10 cellular contexts compared by ENCODE assay signal in the genomic region with DNA sequence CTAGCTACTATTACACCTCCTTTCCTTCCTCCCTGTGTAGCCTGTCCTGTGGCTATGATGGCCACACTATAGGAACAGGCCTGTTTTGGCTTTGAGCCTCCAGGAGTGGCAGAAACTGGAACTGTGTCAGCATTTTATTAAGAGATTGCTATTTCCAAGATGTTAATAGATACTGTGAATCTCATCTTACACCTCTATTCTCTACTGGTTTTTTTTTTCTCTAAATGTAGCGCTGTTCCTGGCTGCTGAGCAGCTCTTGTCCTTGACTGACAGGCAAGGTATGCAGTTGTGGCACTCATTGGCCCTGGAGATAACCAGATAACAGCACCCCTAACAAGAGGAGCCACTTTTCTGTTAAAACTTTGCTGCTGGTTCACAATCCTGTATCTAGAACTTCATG.
DNase-seq lines count a peak whose midpoint lies in the region; ATAC-seq and TF ChIP-seq lines count a peak whose summit lies in the region.
"Had no signal": no experiment of that assay in that cellular context is flagged by ENCODE, and none has a peak within 500 bp of the region (broad histone marks: within the 10 kb centered on the region; RNA-seq: fewer than 3 reads in every experiment).

No MANE protein-coding gene starts in this region.

- H3K36me3 Mint-ChIP-seq in GM23338 (ENCODE audit: low read depth): peaks cover 5% of the 10 kb centered on the region; the same call in 2 of the 3 replicates

- no peak overlapping the region for H3K27ac ChIP-seq in GM23338 (ENCODE audit: low read depth)
- no peak overlapping the region for H3K27ac ChIP-seq in gastrocnemius medialis
- H3K27ac ChIP-seq: BLaER1 had no signal

- 0 out of 2 replicates have a peak, but pooled peaks cover 3% of the 10 kb centered on the region for H3K79me2 ChIP-seq in GM23338 (replicated peaks; ENCODE audit: insufficient read depth)

- peaks cover 33% of the 10 kb centered on the region for H3K4me1 Mint-ChIP-seq in GM23338

- in situ Hi-C loops in gastrocnemius medialis (cut with MboI; ENCODE audit: low sequenced_read_pairs in 4 of 4): no loop called here

- ATAC-seq in GM23338 (no peak), gastrocnemius medialis (peak; percentile 70 to 82)

- H3K4me3 Mint-ChIP-seq in GM23338: no peak overlapping the region
- H3K4me3 Mint-ChIP-seq: CD8-positive, alpha-beta memory T cell; IgD-negative memory B cell had no signal

- no peak overlapping the region for H3K4me2 ChIP-seq in GM23338
- H3K4me2 ChIP-seq: BLaER1 had no signal

- H3K36me3 ChIP-seq in GM23338 (ENCODE audit: insufficient read depth) (no peaks in the 10 kb centered on the region), gastrocnemius medialis (no peaks in the 10 kb centered on the region)

- H3K9me3 ChIP-seq in gastrocnemius medialis: no peaks in the 10 kb centered on the region
- H3K9me3 ChIP-seq: Caco-2 had no signal

- H3K4me3 ChIP-seq in GM23338: no peak overlapping the region
- H3K4me3 ChIP-seq in LNCaP clone FGC (ENCODE audit: low read depth, low read length): no peak overlapping the region
- H3K4me3 ChIP-seq in gastrocnemius medialis: no peak overlapping the region
- H3K4me3 ChIP-seq: BLaER1 had no signal

- H3K4me1 ChIP-seq in GM23338 (ENCODE audit: insufficient read depth): peaks cover 17% of the 10 kb centered on the region
- H3K4me1 ChIP-seq in gastrocnemius medialis: peaks cover 51 to 52% of the 10 kb centered on the region in 2 donors
- H3K4me1 ChIP-seq: BLaER1, Caco-2 had no signal

- no peaks in the 10 kb centered on the region; the same call in 2 of the 3 replicates for H3K9me3 Mint-ChIP-seq in GM23338

- H3K27ac Mint-ChIP-seq in GM23338: peak overlapping the region; percentile 47; the same call in 1 of the 2 replicates
- H3K27ac Mint-ChIP-seq: CD8-positive, alpha-beta memory T cell had no signal

- DNase-seq in GM23338 (ENCODE audit: low spot score) (no peak), LNCaP clone FGC (ENCODE audit: low read depth) (peak; percentile 13), islet precursor cell (peak; percentile 54), gastrocnemius medialis (peak; percentile 28 to 30), NCI-H2196 (lab: John Stamatoyannopoulos, UW; ENCODE audit: unreplicated experiment) (no peak), inferior parietal cortex (ENCODE audit: extremely low spot score) (no peak)
- DNase-seq: Caco-2; CD8-positive, alpha-beta memory T cell had no signal

- no peak overlapping the region for H2AFZ ChIP-seq in GM23338

- intact Hi-C loops in gastrocnemius medialis (cut with DNase I; ENCODE audit: low total_unique reads): no loop called here

- no peaks in the 10 kb centered on the region for H4K20me1 ChIP-seq in GM23338 (replicated peaks; ENCODE audit: insufficient read depth)
- H4K20me1 ChIP-seq: BLaER1 had no signal

- H3K27me3 ChIP-seq in GM23338 (ENCODE audit: insufficient read depth) (no peaks in the 10 kb centered on the region), gastrocnemius medialis (no peaks in the 10 kb centered on the region)
- H3K27me3 ChIP-seq: BLaER1 had no signal

- no peaks in the 10 kb centered on the region for H3F3A ChIP-seq in GM23338 (replicated peaks; ENCODE audit: low read depth)

- no peak for TF ChIP-seq POLR2A in gastrocnemius medialis (IDR thresholded peaks at IDR 0.05)

- TF ChIP-seq CTCF in GM23338 (conservative IDR thresholded peaks at IDR 0.05; ENCODE audit: low read depth in 2 of 2): no peak
- TF ChIP-seq CTCF in LNCaP clone FGC (IDR thresholded peaks at IDR 0.05; ENCODE audit: control insufficient read depth, extremely low read depth, insufficient read depth): no peak
- TF ChIP-seq CTCF in gastrocnemius medialis (IDR thresholded peaks at IDR 0.05 in 4 of 5, conservative IDR thresholded peaks at IDR 0.05 in 1 of 5): no peak

- no peaks in the 10 kb centered on the region for H3K27me3 Mint-ChIP-seq in GM23338 (ENCODE audit: insufficient read depth, low read depth, poor library complexity)
- H3K27me3 Mint-ChIP-seq: CD8-positive, alpha-beta memory T cell; IgD-negative memory B cell had no signal

- H3K9me2 ChIP-seq in GM23338 (ENCODE audit: insufficient read depth): no peaks in the 10 kb centered on the region

TF ChIP-seq in GM23338, 12 proteins besides CTCF, POLR2A, EP300 and RAD21 (continues in another document):
- no peak for TF ChIP-seq POLR2AphosphoS5 (IDR thresholded peaks at IDR 0.05; ENCODE audit: low read depth)
- no peak for TF ChIP-seq EZH2 (IDR thresholded peaks at IDR 0.05; ENCODE audit: low read depth, unreplicated experiment)
- TF ChIP-seq REST (IDR thresholded peaks at IDR 0.05; ENCODE audit: unreplicated experiment): no peak
- no peak for TF ChIP-seq JUNB (IDR thresholded peaks at IDR 0.05; ENCODE audit: unreplicated experiment)
- no peak for TF ChIP-seq NANOG (IDR thresholded peaks at IDR 0.05; ENCODE audit: borderline replicate concordance)
- TF ChIP-seq STAT1 (IDR thresholded peaks at IDR 0.05; ENCODE audit: unreplicated experiment): no peak
- TF ChIP-seq, protein P1, sequence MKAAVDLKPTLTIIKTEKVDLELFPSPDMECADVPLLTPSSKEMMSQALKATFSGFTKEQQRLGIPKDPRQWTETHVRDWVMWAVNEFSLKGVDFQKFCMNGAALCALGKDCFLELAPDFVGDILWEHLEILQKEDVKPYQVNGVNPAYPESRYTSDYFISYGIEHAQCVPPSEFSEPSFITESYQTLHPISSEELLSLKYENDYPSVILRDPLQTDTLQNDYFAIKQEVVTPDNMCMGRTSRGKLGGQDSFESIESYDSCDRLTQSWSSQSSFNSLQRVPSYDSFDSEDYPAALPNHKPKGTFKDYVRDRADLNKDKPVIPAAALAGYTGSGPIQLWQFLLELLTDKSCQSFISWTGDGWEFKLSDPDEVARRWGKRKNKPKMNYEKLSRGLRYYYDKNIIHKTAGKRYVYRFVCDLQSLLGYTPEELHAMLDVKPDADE (IDR thresholded peaks at IDR 0.05): no peak
- no peak for TF ChIP-seq ZNF114 (CRISPR knock-in tag; IDR thresholded peaks at IDR 0.05)
- TF ChIP-seq EZH2phosphoT487 (IDR thresholded peaks at IDR 0.05; ENCODE audit: unreplicated experiment): no peak

Comparison
In these comparisons a context has a peak if more than half of its experiments do, and no peak if none do; other contexts are left out.
1. DNase-seq: peak in LNCaP clone FGC (single experiment), islet precursor cell (single experiment) and gastrocnemius medialis (2 of 2); none in GM23338 (single experiment), NCI-H2196 (single experiment) and inferior parietal cortex (single experiment).